ENCODE assay signal across 14 cellular contexts in genomic region chr13:99351772-99352171, GRCh38. TPM values are rescaled to one million over a fixed set of nuclear protein-coding genes. Genes with fewer than 3 reads are reported as not detected.
DNase-seq lines count a peak whose midpoint lies in the region; ATAC-seq lines count a peak whose summit lies in the region.
"Had no signal": no experiment of that assay in that cellular context is flagged by ENCODE, and none has a peak within 500 bp of the region (broad histone marks: within the 10 kb centered on the region; RNA-seq: fewer than 3 reads in every experiment).

No MANE protein-coding gene starts in this region.

- no peak overlapping the region for H3K4me3 Mint-ChIP-seq in activated CD8-positive, alpha-beta memory T cell treated with anti-CD3 and anti-CD28 coated beads, Interleukin-2, amount 10 ng/mL, durations not matched to agents 7 days and 5 days
- H3K4me3 Mint-ChIP-seq in activated naive CD4-positive, alpha-beta T cell treated with anti-CD3 and anti-CD28 coated beads, Interleukin-2, amount 50 U/mL, for 24 hours: peak overlapping the region; percentile 78
- H3K4me3 Mint-ChIP-seq in stimulated activated effector memory CD8-positive, alpha-beta T cell treated with anti-CD3 and anti-CD28 coated beads, Interleukin-12 subunit alpha, Interleukin-12 subunit beta, amount 100 ng/mL, for 72 hours: peak overlapping the region; percentile 57

- no peaks in the 10 kb centered on the region for H3K27me3 Mint-ChIP-seq in activated CD8-positive, alpha-beta memory T cell treated with anti-CD3 and anti-CD28 coated beads, Interleukin-2, amount 10 ng/mL, durations not matched to agents 7 days and 5 days
- H3K27me3 Mint-ChIP-seq in activated naive CD4-positive, alpha-beta T cell treated with anti-CD3 and anti-CD28 coated beads, Interleukin-2, amount 50 U/mL, for 24 hours: no peaks in the 10 kb centered on the region

- H3K4me1 Mint-ChIP-seq in activated CD8-positive, alpha-beta memory T cell treated with anti-CD3 and anti-CD28 coated beads, Interleukin-2, amount 10 ng/mL, durations not matched to agents 7 days and 5 days: peaks cover 73% of the 10 kb centered on the region
- peaks cover 99% of the 10 kb centered on the region for H3K4me1 Mint-ChIP-seq in activated naive CD4-positive, alpha-beta T cell treated with anti-CD3 and anti-CD28 coated beads, Interleukin-2, amount 50 U/mL, for 24 hours
- H3K4me1 Mint-ChIP-seq in stimulated activated effector memory CD8-positive, alpha-beta T cell treated with anti-CD3 and anti-CD28 coated beads, Interleukin-12 subunit alpha, Interleukin-12 subunit beta, amount 100 ng/mL, for 72 hours: peaks cover 97% of the 10 kb centered on the region

- H3K27ac Mint-ChIP-seq in activated CD8-positive, alpha-beta memory T cell treated with anti-CD3 and anti-CD28 coated beads, Interleukin-2, amount 10 ng/mL, durations not matched to agents 7 days and 5 days: peak overlapping the region; percentile 42
- peak overlapping the region; percentile 95 for H3K27ac Mint-ChIP-seq in activated naive CD4-positive, alpha-beta T cell treated with anti-CD3 and anti-CD28 coated beads, Interleukin-2, amount 50 U/mL, for 24 hours
- H3K27ac Mint-ChIP-seq in stimulated activated effector memory CD8-positive, alpha-beta T cell treated with anti-CD3 and anti-CD28 coated beads, Interleukin-12 subunit alpha, Interleukin-12 subunit beta, amount 100 ng/mL, for 72 hours: peak overlapping the region; percentile 86

- peak; percentile 69 for DNase-seq in activated CD8-positive, alpha-beta memory T cell treated with anti-CD3 and anti-CD28 coated beads, Interleukin-2, amount 10 ng/mL, durations not matched to agents 7 days and 5 days
- DNase-seq in activated CD8-positive, alpha-beta memory T cell treated with anti-CD3 and anti-CD28 coated beads, Interleukin-2, amount 50 U/mL, for 48 hours: no peak
- DNase-seq in stimulated activated effector memory CD8-positive, alpha-beta T cell treated with anti-CD3 and anti-CD28 coated beads, Interleukin-12 subunit alpha, Interleukin-12 subunit beta, amount 100 ng/mL, for 72 hours (ENCODE audit: low spot score in 2 of 2): peak in 1 of 2 donors; percentile 58
- DNase-seq in inferior parietal cortex (ENCODE audit: extremely low spot score) (no peak), NCI-H1930 (lab: John Stamatoyannopoulos, UW) (no peak), NCI-H524 (lab: John Stamatoyannopoulos, UW) (no peak)
- DNase-seq: Calu3, foreskin melanocyte, occipital lobe, sigmoid colon had no signal

- H3K9me3 Mint-ChIP-seq in activated CD8-positive, alpha-beta memory T cell treated with anti-CD3 and anti-CD28 coated beads, Interleukin-2, amount 10 ng/mL, durations not matched to agents 7 days and 5 days (ENCODE audit: low read depth): no peaks in the 10 kb centered on the region
- no peaks in the 10 kb centered on the region for H3K9me3 Mint-ChIP-seq in activated naive CD4-positive, alpha-beta T cell treated with anti-CD3 and anti-CD28 coated beads, Interleukin-2, amount 50 U/mL, for 24 hours
- no peaks in the 10 kb centered on the region for H3K9me3 Mint-ChIP-seq in stimulated activated effector memory CD8-positive, alpha-beta T cell treated with anti-CD3 and anti-CD28 coated beads, Interleukin-12 subunit alpha, Interleukin-12 subunit beta, amount 100 ng/mL, for 72 hours

- peak; percentile 7 for ATAC-seq in activated CD8-positive, alpha-beta memory T cell treated with anti-CD3 and anti-CD28 coated beads, Interleukin-2, amount 10 ng/mL, durations not matched to agents 7 days and 5 days
- ATAC-seq in HG02798 (IDR thresholded peaks at IDR 0.05; ENCODE audit: poor library complexity, unreplicated experiment): peak; percentile 61
- ATAC-seq in stimulated activated effector memory CD8-positive, alpha-beta T cell treated with anti-CD3 and anti-CD28 coated beads, Interleukin-12 subunit alpha, Interleukin-12 subunit beta, amount 100 ng/mL, for 72 hours: peak; percentile 56
- ATAC-seq: A549 had no signal

- CTCF ChIA-PET in activated CD8-positive, alpha-beta memory T cell treated with anti-CD3 and anti-CD28 coated beads, Interleukin-2, amount 10 ng/mL, durations not matched to agents 7 days and 5 days (lab: Charles Lee): interaction anchor here (0.7 to 3.6 kb wide), 19 partner anchors 10 to 150 kb away, joined by 3 to 23 read pairs (median 5); partner anchors contain the start of genes GPR183 and TM9SF2

- peaks cover 23% of the 10 kb centered on the region for H3K36me3 Mint-ChIP-seq in activated CD8-positive, alpha-beta memory T cell treated with anti-CD3 and anti-CD28 coated beads, Interleukin-2, amount 10 ng/mL, durations not matched to agents 7 days and 5 days
- peaks cover 21% of the 10 kb centered on the region for H3K36me3 Mint-ChIP-seq in activated naive CD4-positive, alpha-beta T cell treated with anti-CD3 and anti-CD28 coated beads, Interleukin-2, amount 50 U/mL, for 24 hours
- peaks cover 74% of the 10 kb centered on the region for H3K36me3 Mint-ChIP-seq in stimulated activated effector memory CD8-positive, alpha-beta T cell treated with anti-CD3 and anti-CD28 coated beads, Interleukin-12 subunit alpha, Interleukin-12 subunit beta, amount 100 ng/mL, for 72 hours

RNA-seq across cellular contexts. Expression of gene GPR183, which starts 44.6 kb away (rescaled TPM):
- 10 to 100 TPM; 15.3 to 19.5 TPM for total RNA-seq in activated CD8-positive, alpha-beta memory T cell treated with anti-CD3 and anti-CD28 coated beads, Interleukin-2, amount 10 ng/mL, durations not matched to agents 7 days and 5 days
- total RNA-seq: Calu3, HT-29 had no signal

Comparison
In these comparisons a context has a peak if more than half of its experiments do, and no peak if none do; other contexts are left out.
1. ATAC-seq: peak in every context shown above with its lines; median percentile 61 in HG02798; 56 in stimulated activated effector memory CD8-positive, alpha-beta T cell treated with anti-CD3 and anti-CD28 coated beads, Interleukin-12 subunit alpha, Interleukin-12 subunit beta, amount 100 ng/mL, for 72 hours; 7 in activated CD8-positive, alpha-beta memory T cell treated with anti-CD3 and anti-CD28 coated beads, Interleukin-2, amount 10 ng/mL, durations not matched to agents 7 days and 5 days.
2. H3K27ac Mint-ChIP-seq: peak in every context shown above with its lines; median percentile 95 in activated naive CD4-positive, alpha-beta T cell treated with anti-CD3 and anti-CD28 coated beads, Interleukin-2, amount 50 U/mL, for 24 hours; 86 in stimulated activated effector memory CD8-positive, alpha-beta T cell treated with anti-CD3 and anti-CD28 coated beads, Interleukin-12 subunit alpha, Interleukin-12 subunit beta, amount 100 ng/mL, for 72 hours; 42 in activated CD8-positive, alpha-beta memory T cell treated with anti-CD3 and anti-CD28 coated beads, Interleukin-2, amount 10 ng/mL, durations not matched to agents 7 days and 5 days.